In genomic region chr1:165645654-165646366, GRCh38 we compare ENCODE assay signal across 11 cellular contexts. TPM values are rescaled to one million over a fixed set of nuclear protein-coding genes. Genes with fewer than 3 reads are reported as not detected.
DNase-seq lines count a peak whose midpoint lies in the region; ATAC-seq and TF ChIP-seq lines count a peak whose summit lies in the region.
"Had no signal": no experiment of that assay in that cellular context is flagged by ENCODE, and none has a peak within 500 bp of the region (broad histone marks: within the 10 kb centered on the region; RNA-seq: fewer than 3 reads in every experiment).

No MANE protein-coding gene starts in this region.

- H3K27me3 Mint-ChIP-seq in activated T-cell treated with anti-CD3 and anti-CD28 coated beads, Interleukin-2, amount 50 U/mL, for 24 hours = no peaks in the 10 kb centered on the region
- H3K27me3 Mint-ChIP-seq in central memory CD8-positive, alpha-beta T cell = no peaks in the 10 kb centered on the region

- H3K27ac ChIP-seq in gastrocnemius medialis (peak overlapping the region in 3 of 4 donors; percentile 7 to 38 (median 25)), adrenal gland (no peak overlapping the region)
- H3K27ac ChIP-seq: parathyroid adenoma had no signal

- H3K4me1 Mint-ChIP-seq in activated T-cell treated with anti-CD3 and anti-CD28 coated beads, Interleukin-2, amount 50 U/mL, for 24 hours (ENCODE audit: low read depth) = peaks cover 49% of the 10 kb centered on the region
- peaks cover 25% of the 10 kb centered on the region for H3K4me1 Mint-ChIP-seq in central memory CD8-positive, alpha-beta T cell

- 72 to 80% (median 74%) methylated on average over 7 to 8 of the region's 8 CpGs for WGBS in adrenal gland, 4 donors

- H3K4me3 ChIP-seq in gastrocnemius medialis = no peak overlapping the region
- no peak overlapping the region for H3K4me3 ChIP-seq in adrenal gland

- no peak overlapping the region for H3K4me3 Mint-ChIP-seq in activated T-cell treated with anti-CD3 and anti-CD28 coated beads, Interleukin-2, amount 50 U/mL, for 24 hours
- H3K4me3 Mint-ChIP-seq in central memory CD8-positive, alpha-beta T cell = no peak overlapping the region

- H3K4me1 ChIP-seq in gastrocnemius medialis (peaks cover 46 to 56% of the 10 kb centered on the region in 2 donors), adrenal gland (replicated peaks in 1 of 2) (peaks cover 22 to 46% of the 10 kb centered on the region in 2 donors)

- ATAC-seq in HG03432 (IDR thresholded peaks at IDR 0.05; ENCODE audit: unreplicated experiment) (peak; percentile 48), gastrocnemius medialis (peak in 1 of 2 donors; percentile 53)
- ATAC-seq in central memory CD8-positive, alpha-beta T cell (replicated peaks; ENCODE audit: extremely low read depth, poor library complexity, severe bottlenecking) = peak; percentile 54

- H3K36me3 ChIP-seq in gastrocnemius medialis (peaks cover 0 to 11% of the 10 kb centered on the region in 2 donors), adrenal gland (replicated peaks in 1 of 2) (peaks cover 0 to 13% of the 10 kb centered on the region in 2 donors)

- peaks cover 11% of the 10 kb centered on the region for H3K36me3 Mint-ChIP-seq in activated T-cell treated with anti-CD3 and anti-CD28 coated beads, Interleukin-2, amount 50 U/mL, for 24 hours (ENCODE audit: low read depth)
- peaks cover 4% of the 10 kb centered on the region for H3K36me3 Mint-ChIP-seq in central memory CD8-positive, alpha-beta T cell (ENCODE audit: insufficient read depth)

- H3K9me3 ChIP-seq in gastrocnemius medialis (no peaks in the 10 kb centered on the region), adrenal gland (replicated peaks in 1 of 3) (no peaks in the 10 kb centered on the region)

- TF ChIP-seq CTCF in gastrocnemius medialis (IDR thresholded peaks at IDR 0.05 in 4 of 5, conservative IDR thresholded peaks at IDR 0.05 in 1 of 5) (no peak), adrenal gland (IDR thresholded peaks at IDR 0.05) (no peak)

- no peak for TF ChIP-seq POLR2A in gastrocnemius medialis (IDR thresholded peaks at IDR 0.05)
- no peak for TF ChIP-seq POLR2A in adrenal gland (IDR thresholded peaks at IDR 0.05)

- H3K27me3 ChIP-seq in gastrocnemius medialis (no peaks in the 10 kb centered on the region), adrenal gland (no peaks in the 10 kb centered on the region)

- in situ Hi-C loops in gastrocnemius medialis (cut with MboI; ENCODE audit: low sequenced_read_pairs in 4 of 4) = loop anchor here in 1 of 4 donors (25.0 kb wide), 1 partner anchor 516 kb away; the partner anchor contains the start of gene FAM78B

- intact Hi-C loops in gastrocnemius medialis (cut with DNase I; ENCODE audit: low total_unique reads) (no loop called here), adrenal gland (cut with DNase I) (no loop called here)

- no peak for DNase-seq in activated T-cell treated with anti-CD3 and anti-CD28 coated beads, Interleukin-2, amount 50 U/mL, for 24 hours
- DNase-seq in activated T-cell treated with anti-CD3 and anti-CD28 coated beads for 4 hours (no peak), gastrocnemius medialis (peak in 1 of 2 donors; percentile 32), AML-193 (lab: John Stamatoyannopoulos, UW) (no peak), adrenal gland (no peak), HCEC 1CT (no peak)
- no peak for DNase-seq in central memory CD8-positive, alpha-beta T cell (ENCODE audit: low spot score in 2 of 2)
- DNase-seq: C1 segment of cervical spinal cord, NCI-H1694 had no signal

- no peaks in the 10 kb centered on the region for H3K9me3 Mint-ChIP-seq in activated T-cell treated with anti-CD3 and anti-CD28 coated beads, Interleukin-2, amount 50 U/mL, for 24 hours
- no peaks in the 10 kb centered on the region for H3K9me3 Mint-ChIP-seq in central memory CD8-positive, alpha-beta T cell

- peak overlapping the region; percentile 18 for H3K27ac Mint-ChIP-seq in activated T-cell treated with anti-CD3 and anti-CD28 coated beads, Interleukin-2, amount 50 U/mL, for 24 hours
- no peak overlapping the region for H3K27ac Mint-ChIP-seq in central memory CD8-positive, alpha-beta T cell (ENCODE audit: low read depth)

RNA-seq across cellular contexts. Expression of gene MGST3, which starts 14.8 kb away (rescaled TPM):
- total RNA-seq in gastrocnemius medialis (100 to 1,000 TPM; 101 to 275 (median 202) TPM), adrenal gland (100 to 1,000 TPM; 193 to 375 (median 252) TPM)
- 100 to 1,000 TPM; 287 to 434 (median 289) TPM for polyA plus RNA-seq in adrenal gland

RNA-seq across cellular contexts. Expression of gene ALDH9A1, which starts 52.6 kb away (rescaled TPM):
- 10 to 100 TPM; 46.4 to 91.5 (median 63.3) TPM for total RNA-seq in gastrocnemius medialis
- 100 to 1,000 TPM; 127 to 269 (median 194) TPM for total RNA-seq in adrenal gland
- polyA plus RNA-seq in adrenal gland = 100 to 1,000 TPM in 1 of 3 donors, 10 to 100 TPM in 2; 36.0 to 232 (median 70.0) TPM

Comparison
In these comparisons a context has a peak if more than half of its experiments do, and no peak if none do; other contexts are left out.
1. H3K27ac ChIP-seq: peak in gastrocnemius medialis (3 of 4); none in adrenal gland (0 of 5).